ENCODE assay signal across 8 cellular contexts in the genomic region with DNA sequence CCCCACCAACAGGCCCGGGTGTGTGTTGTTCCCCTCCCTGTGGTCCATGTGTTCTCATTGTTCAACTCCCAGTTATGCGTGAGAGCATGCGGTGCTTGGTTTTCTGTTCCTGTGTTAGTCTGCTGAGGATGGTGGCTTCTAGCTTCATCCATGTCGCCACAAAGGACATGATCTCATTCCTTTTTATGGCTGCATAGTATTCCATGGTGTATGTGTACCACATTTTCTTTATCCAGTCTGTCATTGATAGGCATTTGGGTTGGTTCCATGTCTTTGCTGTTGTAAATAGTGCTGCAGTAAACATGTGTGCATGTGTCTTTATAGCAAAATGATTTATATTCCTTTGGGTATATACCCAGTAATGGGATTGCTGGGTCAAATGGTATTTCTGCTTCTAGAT. TPM values are rescaled to one million over a fixed set of nuclear protein-coding genes. Genes with fewer than 3 reads are reported as not detected.
DNase-seq lines count a peak whose midpoint lies in the region; ATAC-seq and TF ChIP-seq lines count a peak whose summit lies in the region.
"Not testable (repeated sequence)": the region's sequence is repeated elsewhere in the genome, so short reads cannot be mapped to it uniquely, and the experiment has no call there.

No MANE protein-coding gene starts in this region.

- not testable (repeated sequence) for H3K4me1 ChIP-seq in CD4-positive, CD25-positive, alpha-beta regulatory T cell (ENCODE audit: control insufficient read depth, insufficient read depth, low read length, poor library complexity, severe bottlenecking)
- H3K4me1 ChIP-seq in CD8-positive, alpha-beta memory T cell (ENCODE audit: insufficient read depth, low read length) = peaks cover 11% of the 10 kb centered on the region

- TF ChIP-seq CTCF in chondrocyte (IDR thresholded peaks at IDR 0.05) = not testable (repeated sequence)

- peak overlapping the region in 2 of 4 donors; percentile 52 to 67 for H3K4me3 Mint-ChIP-seq in CD4-positive, CD25-positive, alpha-beta regulatory T cell
- peak overlapping the region in 1 of 7 donors; percentile 20 for H3K4me3 Mint-ChIP-seq in CD8-positive, alpha-beta memory T cell
- H3K4me3 Mint-ChIP-seq in activated CD4-positive, alpha-beta memory T cell treated with anti-CD3 and anti-CD28 coated beads for 36 hours; activated naive CD4-positive, alpha-beta T cell treated with anti-CD3 and anti-CD28 coated beads, Interleukin-2, amount 50 U/mL, for 24 hours; chondrocyte (ENCODE audit: unreplicated experiment); immature natural killer cell; stimulated activated effector memory CD8-positive, alpha-beta T cell treated with anti-CD3 and anti-CD28 coated beads, Interleukin-12 subunit alpha, Interleukin-12 subunit beta, amount 100 ng/mL, for 72 hours: not testable (repeated sequence)

- DNase-seq in CD4-positive, CD25-positive, alpha-beta regulatory T cell; CD8-positive, alpha-beta memory T cell; activated CD4-positive, alpha-beta memory T cell treated with anti-CD3 and anti-CD28 coated beads for 36 hours; chondrocyte (ENCODE audit: low spot score); immature natural killer cell; stimulated activated effector memory CD8-positive, alpha-beta T cell treated with anti-CD3 and anti-CD28 coated beads, Interleukin-12 subunit alpha, Interleukin-12 subunit beta, amount 100 ng/mL, for 72 hours (ENCODE audit: low spot score in 2 of 2): not testable (repeated sequence)

- not testable (repeated sequence) for H3K9me3 ChIP-seq in CD4-positive, CD25-positive, alpha-beta regulatory T cell (ENCODE audit: control insufficient read depth in 2 of 2, low read length in 2 of 2); CD8-positive, alpha-beta memory T cell (ENCODE audit: low read length)

- CTCF ChIA-PET in CD8-positive, alpha-beta memory T cell (lab: Charles Lee) = not testable (repeated sequence)
- CTCF ChIA-PET in activated CD4-positive, alpha-beta memory T cell treated with anti-CD3 and anti-CD28 coated beads for 36 hours (lab: Charles Lee) = interaction anchor here (0.8 to 1.8 kb wide), 2 partner anchors 14 kb away, joined by 3 to 8 read pairs; no protein-coding TSS in a partner anchor

- intact Hi-C loops in activated CD4-positive, alpha-beta memory T cell treated with anti-CD3 and anti-CD28 coated beads for 36 hours (cut with micrococcal nuclease) = not testable (repeated sequence)

- POLR2A ChIA-PET in CD8-positive, alpha-beta memory T cell (lab: Charles Lee); activated CD4-positive, alpha-beta memory T cell treated with anti-CD3 and anti-CD28 coated beads for 36 hours (lab: Charles Lee): not testable (repeated sequence)

- H3K9me3 Mint-ChIP-seq in CD4-positive, CD25-positive, alpha-beta regulatory T cell; CD8-positive, alpha-beta memory T cell; activated CD4-positive, alpha-beta memory T cell treated with anti-CD3 and anti-CD28 coated beads for 36 hours; activated naive CD4-positive, alpha-beta T cell treated with anti-CD3 and anti-CD28 coated beads, Interleukin-2, amount 50 U/mL, for 24 hours; chondrocyte (ENCODE audit: low read depth); immature natural killer cell; stimulated activated effector memory CD8-positive, alpha-beta T cell treated with anti-CD3 and anti-CD28 coated beads, Interleukin-12 subunit alpha, Interleukin-12 subunit beta, amount 100 ng/mL, for 72 hours: not testable (repeated sequence)

- H3K36me3 ChIP-seq in CD4-positive, CD25-positive, alpha-beta regulatory T cell (ENCODE audit: control insufficient read depth, insufficient read depth, low read length) = peaks cover 11% of the 10 kb centered on the region
- H3K36me3 ChIP-seq in CD8-positive, alpha-beta memory T cell (ENCODE audit: insufficient read depth, low read length) = not testable (repeated sequence)

- not testable (repeated sequence) for H3K27me3 ChIP-seq in CD4-positive, CD25-positive, alpha-beta regulatory T cell (ENCODE audit: control insufficient read depth, insufficient read depth, low read length); CD8-positive, alpha-beta memory T cell (ENCODE audit: insufficient read depth, low read length, poor library complexity, severe bottlenecking)

- not testable (repeated sequence) for H3K4me3 ChIP-seq in CD4-positive, CD25-positive, alpha-beta regulatory T cell (ENCODE audit: low read depth, low read length); CD8-positive, alpha-beta memory T cell (ENCODE audit: low read length)

- H3K36me3 Mint-ChIP-seq in CD4-positive, CD25-positive, alpha-beta regulatory T cell; chondrocyte (ENCODE audit: low read depth); immature natural killer cell: not testable (repeated sequence)
- peaks cover 0 to 43% (median 8%) of the 10 kb centered on the region in 3 donors for H3K36me3 Mint-ChIP-seq in CD8-positive, alpha-beta memory T cell
- peaks cover 13% of the 10 kb centered on the region for H3K36me3 Mint-ChIP-seq in activated CD4-positive, alpha-beta memory T cell treated with anti-CD3 and anti-CD28 coated beads for 36 hours
- peaks cover 10% of the 10 kb centered on the region for H3K36me3 Mint-ChIP-seq in activated naive CD4-positive, alpha-beta T cell treated with anti-CD3 and anti-CD28 coated beads, Interleukin-2, amount 50 U/mL, for 24 hours
- peaks cover 66% of the 10 kb centered on the region for H3K36me3 Mint-ChIP-seq in stimulated activated effector memory CD8-positive, alpha-beta T cell treated with anti-CD3 and anti-CD28 coated beads, Interleukin-12 subunit alpha, Interleukin-12 subunit beta, amount 100 ng/mL, for 72 hours

- not testable (repeated sequence) for H3K27me3 Mint-ChIP-seq in CD4-positive, CD25-positive, alpha-beta regulatory T cell; CD8-positive, alpha-beta memory T cell; activated CD4-positive, alpha-beta memory T cell treated with anti-CD3 and anti-CD28 coated beads for 36 hours; activated naive CD4-positive, alpha-beta T cell treated with anti-CD3 and anti-CD28 coated beads, Interleukin-2, amount 50 U/mL, for 24 hours; chondrocyte (ENCODE audit: low read depth); immature natural killer cell (ENCODE audit: low read depth in 3 of 3)

- H3K27ac Mint-ChIP-seq in CD4-positive, CD25-positive, alpha-beta regulatory T cell = peak overlapping the region; percentile 76 to 87 (median 86)
- peak overlapping the region in 5 of 8 donors; percentile 54 to 85 (median 71) for H3K27ac Mint-ChIP-seq in CD8-positive, alpha-beta memory T cell
- H3K27ac Mint-ChIP-seq in activated CD4-positive, alpha-beta memory T cell treated with anti-CD3 and anti-CD28 coated beads for 36 hours = peak overlapping the region; percentile 18
- peak overlapping the region; percentile 59 for H3K27ac Mint-ChIP-seq in activated naive CD4-positive, alpha-beta T cell treated with anti-CD3 and anti-CD28 coated beads, Interleukin-2, amount 50 U/mL, for 24 hours
- H3K27ac Mint-ChIP-seq in chondrocyte (ENCODE audit: unreplicated experiment) (peak overlapping the region; percentile 29), immature natural killer cell (peak overlapping the region in 5 of 6 donors; percentile 17 to 86 (median 54))
- peak overlapping the region; percentile 45 for H3K27ac Mint-ChIP-seq in stimulated activated effector memory CD8-positive, alpha-beta T cell treated with anti-CD3 and anti-CD28 coated beads, Interleukin-12 subunit alpha, Interleukin-12 subunit beta, amount 100 ng/mL, for 72 hours

- ATAC-seq in CD4-positive, CD25-positive, alpha-beta regulatory T cell (ENCODE audit: low read depth in 2 of 2); SK-N-SH treated with all-trans-retinoic acid at 6 μM for 48 hours; stimulated activated effector memory CD8-positive, alpha-beta T cell treated with anti-CD3 and anti-CD28 coated beads, Interleukin-12 subunit alpha, Interleukin-12 subunit beta, amount 100 ng/mL, for 72 hours: not testable (repeated sequence)

- peaks cover 22 to 74% (median 40%) of the 10 kb centered on the region in 4 donors for H3K4me1 Mint-ChIP-seq in CD4-positive, CD25-positive, alpha-beta regulatory T cell
- peaks cover 42 to 77% (median 65%) of the 10 kb centered on the region in 3 donors for H3K4me1 Mint-ChIP-seq in CD8-positive, alpha-beta memory T cell
- peaks cover 38% of the 10 kb centered on the region for H3K4me1 Mint-ChIP-seq in activated CD4-positive, alpha-beta memory T cell treated with anti-CD3 and anti-CD28 coated beads for 36 hours (ENCODE audit: low read depth)
- H3K4me1 Mint-ChIP-seq in activated naive CD4-positive, alpha-beta T cell treated with anti-CD3 and anti-CD28 coated beads, Interleukin-2, amount 50 U/mL, for 24 hours = peaks cover 55% of the 10 kb centered on the region
- H3K4me1 Mint-ChIP-seq in chondrocyte (ENCODE audit: low read depth) = peaks cover 33% of the 10 kb centered on the region
- H3K4me1 Mint-ChIP-seq in immature natural killer cell = peaks cover 62 to 80% of the 10 kb centered on the region in 2 donors
- H3K4me1 Mint-ChIP-seq in stimulated activated effector memory CD8-positive, alpha-beta T cell treated with anti-CD3 and anti-CD28 coated beads, Interleukin-12 subunit alpha, Interleukin-12 subunit beta, amount 100 ng/mL, for 72 hours = peaks cover 41% of the 10 kb centered on the region

- H3K27ac ChIP-seq in CD4-positive, CD25-positive, alpha-beta regulatory T cell (ENCODE audit: insufficient read depth, low read length, poor library complexity, severe bottlenecking); CD8-positive, alpha-beta memory T cell (ENCODE audit: low read depth, low read length): not testable (repeated sequence)

RNA-seq across cellular contexts. Expression of a gene that starts 51.2 kb away (rescaled TPM):
- 43.1 TPM for total RNA-seq in CD4-positive, CD25-positive, alpha-beta regulatory T cell
- polyA plus RNA-seq in CD4-positive, CD25-positive, alpha-beta regulatory T cell = 1 to 10 TPM; 3.4 to 6.2 (median 4.3) TPM
- total RNA-seq in CD8-positive, alpha-beta memory T cell = 100 to 1,000 TPM; 142 to 146 TPM
- polyA plus RNA-seq in CD8-positive, alpha-beta memory T cell = 17.8 TPM
- total RNA-seq in activated CD4-positive, alpha-beta memory T cell treated with anti-CD3 and anti-CD28 coated beads for 36 hours = 10 to 100 TPM; 78.4 to 80.4 TPM
- 30.8 to 36.6 TPM (median 36.0 TPM) in 3 replicates for total RNA-seq in chondrocyte
- 10 to 100 TPM in 1 of 3 donors, 1 to 10 TPM in 2; 4.6 to 11.6 (median 7.4) TPM for polyA plus RNA-seq in immature natural killer cell

Comparison
In these comparisons a context has a peak if more than half of its experiments do, and no peak if none do; other contexts are left out.
1. H3K27ac Mint-ChIP-seq: peak in every context shown above with its lines; median percentile 86 in CD4-positive, CD25-positive, alpha-beta regulatory T cell; 71 in CD8-positive, alpha-beta memory T cell; 59 in activated naive CD4-positive, alpha-beta T cell treated with anti-CD3 and anti-CD28 coated beads, Interleukin-2, amount 50 U/mL, for 24 hours; 54 in immature natural killer cell; 45 in stimulated activated effector memory CD8-positive, alpha-beta T cell treated with anti-CD3 and anti-CD28 coated beads, Interleukin-12 subunit alpha, Interleukin-12 subunit beta, amount 100 ng/mL, for 72 hours; 29 in chondrocyte; 18 in activated CD4-positive, alpha-beta memory T cell treated with anti-CD3 and anti-CD28 coated beads for 36 hours.